Comparison of ENCODE assay signal across 1 cellular context in genomic region chr15:45586990-45587860, GRCh38.
A peak's percentile ranks its signal among the peaks of the same experiment; 100 is the strongest.
TF ChIP-seq lines count a peak whose summit lies in the region.

A gene with protein sequence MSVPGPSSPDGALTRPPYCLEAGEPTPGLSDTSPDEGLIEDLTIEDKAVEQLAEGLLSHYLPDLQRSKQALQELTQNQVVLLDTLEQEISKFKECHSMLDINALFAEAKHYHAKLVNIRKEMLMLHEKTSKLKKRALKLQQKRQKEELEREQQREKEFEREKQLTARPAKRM (plus strand): TSS chr15:45587379. CDS start chr15:45587444, 65 bp downstream.

TF ChIP-seq in H1, 55 proteins besides CTCF, POLR2A, EP300 and RAD21:
- TF ChIP-seq ATF3 (IDR thresholded peaks at IDR 0.05; ENCODE audit: insufficient read depth, low read depth, low read length) (no peak), SIN3A (conservative IDR thresholded peaks at IDR 0.05 in 1 of 2, IDR thresholded peaks at IDR 0.05 in 1 of 2; ENCODE audit: low read depth in 1 of 2, low read length in 2 of 2) (peak; percentile 16 to 91; a peak in 2 of 4 replicates), CHD2 (IDR thresholded peaks at IDR 0.05; ENCODE audit: low read length) (peak; percentile 54; the same call in 1 of the 2 replicates), KDM5A (IDR thresholded peaks at IDR 0.05; ENCODE audit: low read length) (peak; percentile 9), SRF (IDR thresholded peaks at IDR 0.05; ENCODE audit: low read depth, low read length) (no peak), CEBPB (IDR thresholded peaks at IDR 0.05; ENCODE audit: low read depth, low read length) (no peak), EGR1 (IDR thresholded peaks at IDR 0.05; ENCODE audit: borderline replicate concordance, low read depth, low read length) (peak; percentile 6; the same call in 1 of the 2 replicates), KDM4A (IDR thresholded peaks at IDR 0.05; ENCODE audit: low read depth, low read length, severe bottlenecking) (peak; percentile 84), TAF1 (IDR thresholded peaks at IDR 0.05; ENCODE audit: low read depth, low read length) (peak; percentile 95), SP2 (IDR thresholded peaks at IDR 0.05; ENCODE audit: low read length) (no peak), RNF2 (IDR thresholded peaks at IDR 0.05; ENCODE audit: borderline replicate concordance, low read depth, low read length, missing control alignments, poor library complexity, severe bottlenecking) (no peak), CBX8 (IDR thresholded peaks at IDR 0.05; ENCODE audit: borderline replicate concordance, low read depth, low read length) (no peak), CREB1 (IDR thresholded peaks at IDR 0.05) (peak; percentile 93), E2F6 (IDR thresholded peaks at IDR 0.05) (peak; percentile 79), PHF8 (conservative IDR thresholded peaks at IDR 0.05; ENCODE audit: low read depth, low read length) (peak; percentile 89), YY1 (IDR thresholded peaks at IDR 0.05; ENCODE audit: low read depth, low read length) (peak; percentile 40), HDAC6 (IDR thresholded peaks at IDR 0.05; ENCODE audit: low read depth, low read length) (no peak), TEAD4 (IDR thresholded peaks at IDR 0.05; ENCODE audit: low read depth, low read length) (no peak), ZNF274 (IDR thresholded peaks at IDR 0.05; ENCODE audit: borderline replicate concordance, extremely low read depth, low read length) (no peak), NANOG (IDR thresholded peaks at IDR 0.05; ENCODE audit: insufficient read depth, low read depth, low read length, poor library complexity, severe bottlenecking) (peak; percentile 2), HDAC2 (IDR thresholded peaks at IDR 0.05; ENCODE audit: borderline replicate concordance in 1 of 2, low read depth in 2 of 2, low read length in 2 of 2) (no peak), CBX5 (IDR thresholded peaks at IDR 0.05; ENCODE audit: low read depth, low read length) (no peak), BRCA1 (IDR thresholded peaks at IDR 0.05; ENCODE audit: low read depth, low read length) (0 out of 2 replicates have a peak, but pooled peaks have one; percentile 23), TBP (IDR thresholded peaks at IDR 0.05; ENCODE audit: low read depth, low read length) (peak; percentile 93), SP1 (IDR thresholded peaks at IDR 0.05; ENCODE audit: low read depth, low read length) (0 out of 2 replicates have a peak, but pooled peaks have one; percentile 19), TAF7 (optimal IDR thresholded peaks at IDR 0.05; ENCODE audit: borderline replicate concordance, low read depth, low read length) (peak; percentile 70), RXRA (IDR thresholded peaks at IDR 0.05; ENCODE audit: insufficient read depth, low read depth, low read length) (no peak), POLR2AphosphoS5 (IDR thresholded peaks at IDR 0.05; ENCODE audit: low read depth, low read length) (peak; percentile 88), JUND (IDR thresholded peaks at IDR 0.05; ENCODE audit: low read length) (no peak; the same call in 1 of the 2 replicates), EZH2 (IDR thresholded peaks at IDR 0.05; ENCODE audit: low read depth, low read length, severe bottlenecking) (no peak), KDM1A (IDR thresholded peaks at IDR 0.05; ENCODE audit: borderline replicate concordance, low read length) (no peak), JUN (IDR thresholded peaks at IDR 0.05; ENCODE audit: low read depth, low read length) (no peak), GTF2F1 (IDR thresholded peaks at IDR 0.05; ENCODE audit: borderline replicate concordance, low read depth, low read length) (peak; percentile 72; the same call in 1 of the 2 replicates), GABPA (IDR thresholded peaks at IDR 0.05; ENCODE audit: borderline replicate concordance, insufficient read depth, low read length) (peak; percentile 92), ASH2L (IDR thresholded peaks at IDR 0.05; ENCODE audit: low read length) (peak; percentile 83)
- TF ChIP-seq, protein P1, sequence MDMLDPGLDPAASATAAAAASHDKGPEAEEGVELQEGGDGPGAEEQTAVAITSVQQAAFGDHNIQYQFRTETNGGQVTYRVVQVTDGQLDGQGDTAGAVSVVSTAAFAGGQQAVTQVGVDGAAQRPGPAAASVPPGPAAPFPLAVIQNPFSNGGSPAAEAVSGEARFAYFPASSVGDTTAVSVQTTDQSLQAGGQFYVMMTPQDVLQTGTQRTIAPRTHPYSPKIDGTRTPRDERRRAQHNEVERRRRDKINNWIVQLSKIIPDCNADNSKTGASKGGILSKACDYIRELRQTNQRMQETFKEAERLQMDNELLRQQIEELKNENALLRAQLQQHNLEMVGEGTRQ (IDR thresholded peaks at IDR 0.05; ENCODE audit: low read length) = peak; percentile 42; the same call in 1 of the 2 replicates
- TF ChIP-seq, protein P2, sequence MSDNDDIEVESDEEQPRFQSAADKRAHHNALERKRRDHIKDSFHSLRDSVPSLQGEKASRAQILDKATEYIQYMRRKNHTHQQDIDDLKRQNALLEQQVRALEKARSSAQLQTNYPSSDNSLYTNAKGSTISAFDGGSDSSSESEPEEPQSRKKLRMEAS (IDR thresholded peaks at IDR 0.05) = peak; percentile 86
- TF ChIP-seq, protein P3, sequence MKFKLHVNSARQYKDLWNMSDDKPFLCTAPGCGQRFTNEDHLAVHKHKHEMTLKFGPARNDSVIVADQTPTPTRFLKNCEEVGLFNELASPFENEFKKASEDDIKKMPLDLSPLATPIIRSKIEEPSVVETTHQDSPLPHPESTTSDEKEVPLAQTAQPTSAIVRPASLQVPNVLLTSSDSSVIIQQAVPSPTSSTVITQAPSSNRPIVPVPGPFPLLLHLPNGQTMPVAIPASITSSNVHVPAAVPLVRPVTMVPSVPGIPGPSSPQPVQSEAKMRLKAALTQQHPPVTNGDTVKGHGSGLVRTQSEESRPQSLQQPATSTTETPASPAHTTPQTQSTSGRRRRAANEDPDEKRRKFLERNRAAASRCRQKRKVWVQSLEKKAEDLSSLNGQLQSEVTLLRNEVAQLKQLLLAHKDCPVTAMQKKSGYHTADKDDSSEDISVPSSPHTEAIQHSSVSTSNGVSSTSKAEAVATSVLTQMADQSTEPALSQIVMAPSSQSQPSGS (IDR thresholded peaks at IDR 0.05; ENCODE audit: low read length) = 0 out of 2 replicates have a peak, but pooled peaks have one; percentile 30
